ENCODE assay signal across 8 cellular contexts in genomic region chr6:43263314-43264178, GRCh38. TPM values are rescaled to one million over a fixed set of nuclear protein-coding genes. Genes with fewer than 3 reads are reported as not detected.
DNase-seq lines count a peak whose midpoint lies in the region; ATAC-seq and TF ChIP-seq lines count a peak whose summit lies in the region.

No MANE protein-coding gene starts in this region.

- H3K4me3 ChIP-seq in foreskin fibroblast (ENCODE audit: low read depth in 1 of 2, low read length in 2 of 2), result no peak overlapping the region
- no peak overlapping the region for H3K4me3 ChIP-seq in osteoblast (ENCODE audit: insufficient read depth, low read length)
- no peak overlapping the region for H3K4me3 ChIP-seq in tibial artery

- TF ChIP-seq CTCF in foreskin fibroblast (IDR thresholded peaks at IDR 0.05; ENCODE audit: low read depth, low read length) (peak; percentile 87), osteoblast (IDR thresholded peaks at IDR 0.05; ENCODE audit: extremely low read depth, low read depth, low read length) (peak; percentile 90), tibial artery (IDR thresholded peaks at IDR 0.05) (peak; percentile 56 to 67)

- H3K9me3 Mint-ChIP-seq in activated T-helper 2 cell treated with anti-CD3 and anti-CD28 coated beads, Interferon-gamma antibody, Interleukin-2, Interleukin-4, amounts not matched to agents 10 μg/mL and 5 μg/mL and 100 μg/mL, durations not matched to agents 14 hours and 24 hours and 36 hours, result no peaks in the 10 kb centered on the region

- DNase-seq in SIG-M5 treated with dmso at 0.1 percent for 504 hours (lab: John Stamatoyannopoulos, UW; ENCODE audit: unreplicated experiment) (peak; percentile 59), SIG-M5 (lab: John Stamatoyannopoulos, UW) (no peak), RPMI8226 (peak; percentile 81), foreskin fibroblast (peak; percentile 44 to 86), osteoblast (ENCODE audit: insufficient read length, low spot score, missing footprints) (peak; percentile 100), tibial artery (peak in 1 of 2 donors; percentile 60)
- DNase-seq in activated T-helper 2 cell treated with anti-CD3 and anti-CD28 coated beads, Interferon-gamma antibody, Interleukin-2, Interleukin-4, amounts not matched to agents 10 μg/mL and 5 μg/mL and 100 μg/mL, durations not matched to agents 14 hours and 24 hours and 36 hours (ENCODE audit: low spot score), result peak; percentile 60

- no peaks in the 10 kb centered on the region for H4K20me1 ChIP-seq in osteoblast (ENCODE audit: insufficient read depth, low read length)

- H3K27me3 Mint-ChIP-seq in activated T-helper 2 cell treated with anti-CD3 and anti-CD28 coated beads, Interferon-gamma antibody, Interleukin-2, Interleukin-4, amounts not matched to agents 10 μg/mL and 5 μg/mL and 100 μg/mL, durations not matched to agents 14 hours and 24 hours and 36 hours (ENCODE audit: low read depth), result peaks cover 4% of the 10 kb centered on the region

- H3K27ac ChIP-seq in osteoblast (ENCODE audit: low read depth, low read length) (no peak overlapping the region), tibial artery (no peak overlapping the region)

- H3K36me3 ChIP-seq in osteoblast (ENCODE audit: insufficient read depth, low read length) (no peaks in the 10 kb centered on the region), tibial artery (no peaks in the 10 kb centered on the region)

- H3K9me3 ChIP-seq in osteoblast (ENCODE audit: low read depth, low read length) (no peaks in the 10 kb centered on the region), tibial artery (no peaks in the 10 kb centered on the region)

- H3K4me3 Mint-ChIP-seq in activated T-helper 2 cell treated with anti-CD3 and anti-CD28 coated beads, Interferon-gamma antibody, Interleukin-2, Interleukin-4, amounts not matched to agents 10 μg/mL and 5 μg/mL and 100 μg/mL, durations not matched to agents 14 hours and 24 hours and 36 hours (ENCODE audit: low read depth), result no peak overlapping the region

- no peaks in the 10 kb centered on the region for H3K79me2 ChIP-seq in osteoblast (ENCODE audit: insufficient read depth, low read length)

- H3K36me3 Mint-ChIP-seq in activated T-helper 2 cell treated with anti-CD3 and anti-CD28 coated beads, Interferon-gamma antibody, Interleukin-2, Interleukin-4, amounts not matched to agents 10 μg/mL and 5 μg/mL and 100 μg/mL, durations not matched to agents 14 hours and 24 hours and 36 hours (ENCODE audit: low read depth), result no peaks in the 10 kb centered on the region

- H3K4me1 Mint-ChIP-seq in activated T-helper 2 cell treated with anti-CD3 and anti-CD28 coated beads, Interferon-gamma antibody, Interleukin-2, Interleukin-4, amounts not matched to agents 10 μg/mL and 5 μg/mL and 100 μg/mL, durations not matched to agents 14 hours and 24 hours and 36 hours (ENCODE audit: low read depth), result no peaks in the 10 kb centered on the region

- intact Hi-C loops in activated T-helper 2 cell treated with anti-CD3 and anti-CD28 coated beads, Interferon-gamma antibody, Interleukin-2, Interleukin-4, amounts not matched to agents 10 μg/mL and 5 μg/mL and 100 μg/mL, durations not matched to agents 14 hours and 24 hours and 36 hours (cut with micrococcal nuclease), result loop anchor here (1.0 to 5.0 kb wide), 2 partner anchors 134 to 243 kb away; no protein-coding TSS in a partner anchor
- intact Hi-C loops in tibial artery (cut with DNase I; ENCODE audit: low total_unique reads), result loop anchor here (2.0 to 10.0 kb wide), 2 partner anchors 71 to 241 kb away; no protein-coding TSS in a partner anchor

- H3K4me1 ChIP-seq in osteoblast (ENCODE audit: insufficient read depth, low read length) (peaks cover 2% of the 10 kb centered on the region), tibial artery (peaks cover 0 to 10% (median 9%) of the 10 kb centered on the region in 4 donors)

- ATAC-seq in HG03460 (IDR thresholded peaks at IDR 0.05; ENCODE audit: unreplicated experiment), result peak; percentile 87

- no peak overlapping the region for H3K4me2 ChIP-seq in osteoblast (ENCODE audit: insufficient read depth, low read length)

- peak overlapping the region; percentile 36 for H2AFZ ChIP-seq in osteoblast (ENCODE audit: low read length)

- no peak overlapping the region for H3K27ac Mint-ChIP-seq in activated T-helper 2 cell treated with anti-CD3 and anti-CD28 coated beads, Interferon-gamma antibody, Interleukin-2, Interleukin-4, amounts not matched to agents 10 μg/mL and 5 μg/mL and 100 μg/mL, durations not matched to agents 14 hours and 24 hours and 36 hours

- H3K27me3 ChIP-seq in osteoblast (ENCODE audit: insufficient read depth, low read length) (peaks cover 18% of the 10 kb centered on the region), tibial artery (peaks cover 0 to 8% of the 10 kb centered on the region in 2 donors)

RNA-seq across cellular contexts. Expression of gene TTBK1, which starts 20.3 kb away (rescaled TPM):
- 1.5 TPM in 2 replicates for total RNA-seq in activated T-helper 2 cell treated with anti-CD3 and anti-CD28 coated beads, Interferon-gamma antibody, Interleukin-2, Interleukin-4, amounts not matched to agents 10 μg/mL and 5 μg/mL and 100 μg/mL, durations not matched to agents 14 hours and 24 hours and 36 hours
- total RNA-seq in osteoblast, result under 0.01 TPM in 1 of 2 replicates, not detected in the other

RNA-seq across cellular contexts. Expression of gene DNPH1, which starts 34.3 kb away (rescaled TPM):
- total RNA-seq in activated T-helper 2 cell treated with anti-CD3 and anti-CD28 coated beads, Interferon-gamma antibody, Interleukin-2, Interleukin-4, amounts not matched to agents 10 μg/mL and 5 μg/mL and 100 μg/mL, durations not matched to agents 14 hours and 24 hours and 36 hours, result 70.5 and 76.7 TPM in 2 replicates
- 32.9 and 33.3 TPM in 2 replicates for total RNA-seq in osteoblast

RNA-seq across cellular contexts. Expression of gene SLC22A7, which starts 34.5 kb away (rescaled TPM):
- not detected in 2 replicates for total RNA-seq in activated T-helper 2 cell treated with anti-CD3 and anti-CD28 coated beads, Interferon-gamma antibody, Interleukin-2, Interleukin-4, amounts not matched to agents 10 μg/mL and 5 μg/mL and 100 μg/mL, durations not matched to agents 14 hours and 24 hours and 36 hours
- total RNA-seq in osteoblast, result not detected in 2 replicates

RNA-seq across cellular contexts. Expression of gene CRIP3, which starts 45.1 kb away (rescaled TPM):
- 0.34 and 0.75 TPM in 2 replicates for total RNA-seq in activated T-helper 2 cell treated with anti-CD3 and anti-CD28 coated beads, Interferon-gamma antibody, Interleukin-2, Interleukin-4, amounts not matched to agents 10 μg/mL and 5 μg/mL and 100 μg/mL, durations not matched to agents 14 hours and 24 hours and 36 hours
- total RNA-seq in osteoblast, result 0.59 TPM in 1 of 2 replicates, not detected in the other
